ENCODE assay signal across 10 cellular contexts in the genomic region with DNA sequence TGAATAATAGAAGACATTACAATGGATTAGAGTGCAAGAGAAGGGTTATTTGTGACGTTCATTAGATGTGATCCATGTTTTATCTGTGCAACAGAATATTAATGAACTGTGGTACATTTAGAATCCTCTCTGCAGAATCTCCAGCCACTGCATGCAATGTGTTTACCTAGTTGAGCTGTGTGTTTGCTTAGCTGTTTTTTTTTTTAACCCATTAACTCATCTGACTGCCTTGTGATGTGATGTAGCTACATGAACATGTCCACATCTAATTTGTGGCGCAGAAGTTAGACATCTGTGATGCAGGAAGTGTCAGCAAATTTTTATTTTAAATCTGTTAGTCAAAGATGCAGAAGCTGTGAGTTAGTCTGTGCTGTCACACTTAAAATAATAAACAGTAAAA.
A peak's percentile ranks its signal among the peaks of the same experiment; 100 is the strongest.
DNase-seq lines count a peak whose midpoint lies in the region; ATAC-seq and TF ChIP-seq lines count a peak whose summit lies in the region.
"Had no signal": no experiment of that assay in that cellular context is flagged by ENCODE, and none has a peak within 500 bp of the region (broad histone marks: within the 10 kb centered on the region; RNA-seq: fewer than 3 reads in every experiment).

No MANE protein-coding gene starts in this region.

- WGBS in mesodermal cell (ENCODE audit: insufficient coverage in 2 of 2), 2 experiments, result 13% methylated on average over 1 of the region's 2 CpGs; no CpG with 5 or more reads in 1 of the 2 experiments

- H3K36me3 ChIP-seq in mesodermal cell (ENCODE audit: control insufficient read depth, insufficient read depth, low read length) (no peaks in the 10 kb centered on the region), vagina (no peaks in the 10 kb centered on the region)
- H3K36me3 ChIP-seq: BLaER1 treated with 17β-estradiol and CSF1 and Interleukin-3, amounts not matched to agents 10 nM and 100 nM had no signal

- H3K9me3 ChIP-seq in mesodermal cell (ENCODE audit: control insufficient read depth, low read length), result no peaks in the 10 kb centered on the region
- no peaks in the 10 kb centered on the region for H3K9me3 ChIP-seq in vagina
- H3K9me3 ChIP-seq: BLaER1 treated with 17β-estradiol and CSF1 and Interleukin-3, amounts not matched to agents 10 nM and 100 nM had no signal

- TF ChIP-seq CTCF in coronary artery (IDR thresholded peaks at IDR 0.05) (no peak), vagina (IDR thresholded peaks at IDR 0.05) (no peak)

- H3K4me1 ChIP-seq in mesodermal cell (ENCODE audit: control insufficient read depth, insufficient read depth, low read length, poor library complexity, severe bottlenecking) (peaks cover 33% of the 10 kb centered on the region), vagina (peaks cover 25% of the 10 kb centered on the region)
- H3K4me1 ChIP-seq: BLaER1 treated with 17β-estradiol and CSF1 and Interleukin-3, amounts not matched to agents 10 nM and 100 nM had no signal

- peak overlapping the region; percentile 29 to 77 for H3K27ac ChIP-seq in coronary artery
- peak overlapping the region; percentile 92 for H3K27ac ChIP-seq in mesodermal cell (ENCODE audit: low read depth, low read length, severe bottlenecking)
- H3K27ac ChIP-seq in vagina, result peak overlapping the region; percentile 45
- H3K27ac ChIP-seq: BLaER1 treated with 17β-estradiol and CSF1 and Interleukin-3, amounts not matched to agents 10 nM and 100 nM had no signal

- H3K27me3 ChIP-seq in vagina, result no peaks in the 10 kb centered on the region
- H3K27me3 ChIP-seq: BLaER1 treated with 17β-estradiol and CSF1 and Interleukin-3, amounts not matched to agents 10 nM and 100 nM had no signal

- peak; percentile 3 for ATAC-seq in Right ventricle myocardium superior (ENCODE audit: poor library complexity)

- H3K4me3 ChIP-seq in coronary artery (peak overlapping the region; percentile 70), mesodermal cell (ENCODE audit: extremely low read depth, insufficient read depth, low read length, poor library complexity, severe bottlenecking) (peak overlapping the region; percentile 34), vagina (peak overlapping the region; percentile 41 to 46)
- H3K4me3 ChIP-seq: BLaER1 treated with 17β-estradiol and CSF1 and Interleukin-3, amounts not matched to agents 10 nM and 100 nM had no signal

- intact Hi-C loops in Right ventricle myocardium superior (cut with DNase I) (no loop called here), cardiac septum (cut with DNase I) (loop anchor here (5.0 kb wide), 1 partner anchor 137 kb away; no protein-coding TSS in a partner anchor), vagina (cut with DNase I) (no loop called here)

- TF ChIP-seq POLR2A in vagina (IDR thresholded peaks at IDR 0.05), result no peak

- DNase-seq in Right ventricle myocardium superior (no peak), cardiac septum (ENCODE audit: low spot score) (no peak), coronary artery (ENCODE audit: low spot score) (no peak), vagina (ENCODE audit: extremely low spot score in 2 of 2) (no peak), MV-4-11 (lab: John Stamatoyannopoulos, UW) (no peak)
- DNase-seq in activated CD8-positive, alpha-beta memory T cell treated with anti-CD3 and anti-CD28 coated beads, Interleukin-2, amount 50 U/mL, for 4 hours, result no peak
- no peak for DNase-seq in activated effector memory CD4-positive, alpha-beta T cell treated with Interleukin-2 at 50 U/mL for 16 hours
- DNase-seq: activated naive CD4-positive, alpha-beta T cell treated with anti-CD3 and anti-CD28 coated beads, Interleukin-2, amount 50 U/mL, for 16 hours had no signal
